Comparison of ENCODE assay signal across 28 cellular contexts in the genomic region with DNA sequence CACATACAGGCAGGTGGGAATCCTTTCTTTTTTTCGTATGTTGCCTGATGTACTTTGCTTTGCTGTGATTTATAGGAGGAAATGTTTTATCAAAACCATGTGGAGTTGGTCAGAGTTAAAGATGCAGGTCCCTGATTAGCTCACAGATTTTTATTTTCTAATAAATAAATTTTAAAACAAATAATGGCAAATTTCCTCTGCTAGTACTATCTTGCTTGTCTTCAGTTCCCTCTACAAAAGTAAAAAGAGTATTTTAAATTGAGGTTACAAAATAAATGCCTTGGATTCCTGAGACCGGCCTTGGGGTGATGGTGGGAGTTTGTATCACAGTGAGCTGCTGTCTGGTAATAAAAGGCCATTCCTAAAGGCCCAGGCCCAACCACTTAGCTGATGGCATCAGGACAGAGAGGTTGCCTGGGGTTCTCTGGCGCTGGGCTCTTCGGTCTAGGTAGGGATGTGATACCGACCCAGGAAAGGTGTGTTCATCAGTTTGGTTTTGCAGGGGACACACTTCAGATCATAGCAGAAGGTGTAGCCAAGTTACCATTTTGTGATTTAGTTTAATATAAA.
DNase-seq lines count a peak whose midpoint lies in the region; ATAC-seq, FAIRE-seq and TF ChIP-seq lines count a peak whose summit lies in the region.
"Had no signal": no experiment of that assay in that cellular context is flagged by ENCODE, and none has a peak within 500 bp of the region (broad histone marks: within the 10 kb centered on the region; RNA-seq: fewer than 3 reads in every experiment).

No MANE protein-coding gene starts in this region.

- TF ChIP-seq EP300 in SK-N-SH (IDR thresholded peaks at IDR 0.05; ENCODE audit: borderline replicate concordance in 1 of 2, low read depth in 1 of 2, low read length in 1 of 2) = peak in 1 of 2 experiments; percentile 4; a peak in 1 of 4 replicates

- H3K4me3 Mint-ChIP-seq in activated T-cell treated with anti-CD3 and anti-CD28 coated beads, Interleukin-2, amount 50 U/mL, for 24 hours = no peak overlapping the region
- no peak overlapping the region for H3K4me3 Mint-ChIP-seq in activated T-cell treated with anti-CD3 and anti-CD28 coated beads, Interleukin-2, amount 50 U/mL, for 4 hours
- H3K4me3 Mint-ChIP-seq: CD14-positive monocyte; CD8-positive, alpha-beta memory T cell; IgD-negative memory B cell had no signal

- H3K9me3 ChIP-seq in SK-N-SH (no peaks in the 10 kb centered on the region), testis (no peaks in the 10 kb centered on the region)
- H3K9me3 ChIP-seq: BE2C, SJSA1 had no signal

- no peaks in the 10 kb centered on the region for H4K20me1 ChIP-seq in SK-N-SH (ENCODE audit: insufficient read depth)

- no peaks in the 10 kb centered on the region for H3F3A ChIP-seq in SK-N-SH (replicated peaks; ENCODE audit: insufficient read depth)

- H3K27me3 ChIP-seq in SK-N-SH (ENCODE audit: insufficient read depth) = no peaks in the 10 kb centered on the region
- H3K27me3 ChIP-seq in testis = no peaks in the 10 kb centered on the region
- H3K27me3 ChIP-seq: BE2C, SJSA1 had no signal

- TF ChIP-seq RAD21 in SK-N-SH (IDR thresholded peaks at IDR 0.05; ENCODE audit: low read length) = no peak

- no peak for TF ChIP-seq POLR2A in testis (IDR thresholded peaks at IDR 0.05)

- POLR2A ChIA-PET in SK-N-SH (lab: Yijun Ruan, JAX) = no interaction called here

- H2AFZ ChIP-seq in SK-N-SH (ENCODE audit: low read depth) = no peak overlapping the region
- H2AFZ ChIP-seq: PC-9 had no signal

- H3K27me3 Mint-ChIP-seq in activated T-cell treated with anti-CD3 and anti-CD28 coated beads, Interleukin-2, amount 50 U/mL, for 24 hours = no peaks in the 10 kb centered on the region
- no peaks in the 10 kb centered on the region for H3K27me3 Mint-ChIP-seq in activated T-cell treated with anti-CD3 and anti-CD28 coated beads, Interleukin-2, amount 50 U/mL, for 4 hours (ENCODE audit: low read depth)
- H3K27me3 Mint-ChIP-seq: CD8-positive, alpha-beta memory T cell; IgD-negative memory B cell had no signal

- peak; percentile 51 for FAIRE-seq in endometrium (lab: Jason Lieb, UNC)
- FAIRE-seq: GM12891, H1 had no signal

- no peaks in the 10 kb centered on the region for H3K9me2 ChIP-seq in SK-N-SH

- H3K9ac ChIP-seq in SK-N-SH = no peak overlapping the region
- H3K9ac ChIP-seq: KMS-11 had no signal

- H3K4me2 ChIP-seq in SK-N-SH = no peak overlapping the region
- H3K4me2 ChIP-seq: KMS-11, PC-9 had no signal

- peaks cover 88% of the 10 kb centered on the region for H3K36me3 Mint-ChIP-seq in activated T-cell treated with anti-CD3 and anti-CD28 coated beads, Interleukin-2, amount 50 U/mL, for 24 hours (ENCODE audit: low read depth)
- H3K36me3 Mint-ChIP-seq in activated T-cell treated with anti-CD3 and anti-CD28 coated beads, Interleukin-2, amount 50 U/mL, for 4 hours (ENCODE audit: insufficient read depth) = peaks cover 58% of the 10 kb centered on the region

- intact Hi-C loops in testis (cut with DNase I; ENCODE audit: low total_unique reads) (no loop called here), Right ventricle myocardium superior (cut with DNase I) (no loop called here)

- H3K36me3 ChIP-seq in SK-N-SH (replicated peaks in 1 of 2; ENCODE audit: control insufficient read depth in 1 of 2, insufficient read depth in 2 of 2, low read length in 1 of 2) (peaks cover 0 to 11% of the 10 kb centered on the region in 2 experiments), testis (ENCODE audit: low read depth, missing control alignments) (no peaks in the 10 kb centered on the region)
- H3K36me3 ChIP-seq: BE2C, SJSA1 had no signal

- 65% methylated on average over 5 of the region's 5 CpGs for WGBS in SK-N-SH (ENCODE audit: low lambda C conversion rate)
- 80 to 90% methylated on average over 5 of the region's 5 CpGs for WGBS in testis, 2 donors

- peak overlapping the region in 1 of 2 experiments; percentile 81; a peak in 2 of 4 replicates for H3K27ac ChIP-seq in SK-N-SH (ENCODE audit: low read depth in 2 of 2, low read length in 1 of 2)
- no peak overlapping the region for H3K27ac ChIP-seq in testis
- H3K27ac ChIP-seq: 22Rv1, KMS-11, PC-9, SJSA1 had no signal

- H3K79me2 ChIP-seq in SK-N-SH (ENCODE audit: insufficient read depth) = no peaks in the 10 kb centered on the region

- no peak for ATAC-seq in activated T-cell treated with anti-CD3 and anti-CD28 coated beads, Interleukin-2, amount 50 U/mL, for 4 hours
- no peak for ATAC-seq in Right ventricle myocardium superior (ENCODE audit: poor library complexity)
- ATAC-seq: HCT116, Right ventricle myocardium inferior had no signal

- TF ChIP-seq CTCF in SK-N-SH (IDR thresholded peaks at IDR 0.05) (no peak), testis (IDR thresholded peaks at IDR 0.05) (no peak)

- CTCF ChIA-PET in SK-N-SH (lab: Yijun Ruan, JAX) = interaction anchor here (0.7 to 2.9 kb wide), 2 partner anchors 88 to 650 kb away, joined by 3 to 11 read pairs; no protein-coding TSS in a partner anchor

- peaks cover 7% of the 10 kb centered on the region for H3K4me1 Mint-ChIP-seq in activated T-cell treated with anti-CD3 and anti-CD28 coated beads, Interleukin-2, amount 50 U/mL, for 24 hours (ENCODE audit: low read depth)
- peaks cover 7% of the 10 kb centered on the region for H3K4me1 Mint-ChIP-seq in activated T-cell treated with anti-CD3 and anti-CD28 coated beads, Interleukin-2, amount 50 U/mL, for 4 hours (ENCODE audit: low read depth)

- DNase-seq in activated T-cell treated with anti-CD3 and anti-CD28 coated beads, Interleukin-2, amount 50 U/mL, for 24 hours = no peak
- DNase-seq in activated T-cell treated with anti-CD3 and anti-CD28 coated beads, Interleukin-2, amount 50 U/mL, for 4 hours = no peak
- peak; percentile 84 for DNase-seq in SK-N-SH
- peak; percentile 4 for DNase-seq in testis
- DNase-seq in Right ventricle myocardium superior = no peak
- no peak for DNase-seq in epidermal melanocyte (ENCODE audit: insufficient read length, low spot score)
- DNase-seq in activated CD4-positive, alpha-beta T cell treated with anti-CD3 and anti-CD28 coated beads for 4 hours = no peak
- DNase-seq: BE2C; CD8-positive, alpha-beta memory T cell; DMS 273 treated with DMSO at 0.1 percent for 48 hours; DMS79; GF-D8; NCI-H1048; NCI-H1417; NCI-H1694 treated with DMSO at 0.1 percent for 48 hours; NCI-H2081; NCI-H2227 treated with DMSO at 0.1 percent for 48 hours; PC-9 had no signal

- H3K4me1 ChIP-seq in SK-N-SH (ENCODE audit: control insufficient read depth in 1 of 2, insufficient read depth in 2 of 2, low read depth in 1 of 2, low read length in 1 of 2) (peaks cover 0 to 43% of the 10 kb centered on the region in 2 experiments; a peak in 2 of 4 replicates), testis (no peaks in the 10 kb centered on the region)
- H3K4me1 ChIP-seq: BE2C, SJSA1 had no signal

- H3K27ac Mint-ChIP-seq in activated T-cell treated with anti-CD3 and anti-CD28 coated beads, Interleukin-2, amount 50 U/mL, for 24 hours = peak overlapping the region; percentile 35

- H3K9me3 Mint-ChIP-seq in activated T-cell treated with anti-CD3 and anti-CD28 coated beads, Interleukin-2, amount 50 U/mL, for 24 hours = no peaks in the 10 kb centered on the region
- H3K9me3 Mint-ChIP-seq in activated T-cell treated with anti-CD3 and anti-CD28 coated beads, Interleukin-2, amount 50 U/mL, for 4 hours = no peaks in the 10 kb centered on the region
- H3K9me3 Mint-ChIP-seq: CD14-positive monocyte; CD8-positive, alpha-beta memory T cell; IgD-negative memory B cell had no signal

- H3K4me3 ChIP-seq in SK-N-SH (ENCODE audit: low read depth in 2 of 2, low read length in 1 of 2) (no peak overlapping the region), testis (no peak overlapping the region)
- H3K4me3 ChIP-seq: PC-9, SJSA1 had no signal

TF ChIP-seq in SK-N-SH, 30 proteins besides CTCF, POLR2A, EP300 and RAD21:
- TF ChIP-seq NRF1 (IDR thresholded peaks at IDR 0.05; ENCODE audit: low read depth, low read length) (no peak), FOSL2 (IDR thresholded peaks at IDR 0.05; ENCODE audit: borderline replicate concordance, low read depth) (no peak), GATA2 (CRISPR knock-in tag; IDR thresholded peaks at IDR 0.05) (peak; percentile 71)
- TF ChIP-seq, protein P1, sequence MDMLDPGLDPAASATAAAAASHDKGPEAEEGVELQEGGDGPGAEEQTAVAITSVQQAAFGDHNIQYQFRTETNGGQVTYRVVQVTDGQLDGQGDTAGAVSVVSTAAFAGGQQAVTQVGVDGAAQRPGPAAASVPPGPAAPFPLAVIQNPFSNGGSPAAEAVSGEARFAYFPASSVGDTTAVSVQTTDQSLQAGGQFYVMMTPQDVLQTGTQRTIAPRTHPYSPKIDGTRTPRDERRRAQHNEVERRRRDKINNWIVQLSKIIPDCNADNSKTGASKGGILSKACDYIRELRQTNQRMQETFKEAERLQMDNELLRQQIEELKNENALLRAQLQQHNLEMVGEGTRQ (IDR thresholded peaks at IDR 0.05; ENCODE audit: borderline replicate concordance, low read depth, low read length) = no peak

Comparison
In these comparisons a context has a peak if more than half of its experiments do, and no peak if none do; other contexts are left out.
1. DNase-seq: peak in SK-N-SH (single experiment) and testis (single experiment); none in activated T-cell treated with anti-CD3 and anti-CD28 coated beads, Interleukin-2, amount 50 U/mL, for 24 hours (single experiment), activated T-cell treated with anti-CD3 and anti-CD28 coated beads, Interleukin-2, amount 50 U/mL, for 4 hours (single experiment), Right ventricle myocardium superior (single experiment), epidermal melanocyte (single experiment) and activated CD4-positive, alpha-beta T cell treated with anti-CD3 and anti-CD28 coated beads for 4 hours (0 of 2).